Comparison of ENCODE assay signal across 1 cellular context in the genomic region with DNA sequence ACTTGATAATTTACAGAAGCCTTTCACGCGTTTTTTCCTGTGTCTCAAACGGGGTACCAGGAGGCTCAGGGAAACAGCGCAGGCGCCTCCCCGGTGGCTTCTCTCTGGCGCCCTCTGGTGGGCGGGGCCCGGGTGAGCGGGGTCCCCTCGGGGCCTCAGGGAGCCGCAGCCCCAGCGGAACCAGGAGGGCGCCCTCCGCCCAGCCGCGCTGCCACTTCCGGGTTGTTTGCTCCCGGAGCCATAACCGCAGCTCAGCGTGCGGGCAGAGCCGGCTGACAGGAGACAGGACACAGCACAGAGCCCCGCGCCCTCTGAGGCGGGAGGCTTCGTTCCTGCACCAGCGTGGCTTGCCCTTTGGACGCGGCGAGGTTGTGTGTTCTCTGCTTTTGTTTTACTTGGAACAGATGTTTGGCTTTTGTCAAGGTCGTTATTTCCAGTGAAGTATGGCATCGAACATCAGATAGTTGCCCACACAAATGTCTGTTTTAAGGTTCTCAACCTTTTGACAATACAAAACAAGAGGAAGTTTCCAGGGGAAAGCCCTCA.
TF ChIP-seq lines count a peak whose summit lies in the region.

No MANE protein-coding gene starts in this region.

TF ChIP-seq in HepG2, 621 proteins besides CTCF, POLR2A, EP300 and RAD21 (continued from another document and continues in another):
- TF ChIP-seq HNRNPK (IDR thresholded peaks at IDR 0.05; ENCODE audit: low read depth, low read length, poor library complexity, severe bottlenecking) (no peak), SPEN (CRISPR knock-in tag; IDR thresholded peaks at IDR 0.05; ENCODE audit: low read depth) (peak; percentile 49; the same call in 1 of the 2 replicates), HOXA5 (CRISPR knock-in tag; IDR thresholded peaks at IDR 0.05) (peak; percentile 66; the same call in 1 of the 2 replicates), MYNN (CRISPR knock-in tag; IDR thresholded peaks at IDR 0.05; ENCODE audit: low read depth) (no peak), ZNF292 (CRISPR knock-in tag; IDR thresholded peaks at IDR 0.05; ENCODE audit: borderline replicate concordance, low read depth) (no peak; the same call in 1 of the 2 replicates), BORCS8-MEF2B (CRISPR knock-in tag; IDR thresholded peaks at IDR 0.05) (peak; percentile 71; the same call in 1 of the 2 replicates), ZNF652 (CRISPR knock-in tag; IDR thresholded peaks at IDR 0.05; ENCODE audit: borderline replicate concordance, low read depth) (no peak), CREB1 (IDR thresholded peaks at IDR 0.05) (0 out of 2 replicates have a peak, but pooled peaks have one; percentile 33), CREB1 (CRISPR knock-in tag; IDR thresholded peaks at IDR 0.05) (no peak), ZEB1 (IDR thresholded peaks at IDR 0.05; ENCODE audit: insufficient replicate concordance, low read depth) (no peak), NFRKB (IDR thresholded peaks at IDR 0.05) (no peak), ZSCAN9 (CRISPR knock-in tag; IDR thresholded peaks at IDR 0.05; ENCODE audit: borderline replicate concordance) (peak; percentile 66), ZNF569 (CRISPR knock-in tag; IDR thresholded peaks at IDR 0.05; ENCODE audit: borderline replicate concordance) (0 out of 2 replicates have a peak, but pooled peaks have one; percentile 59), SMAD3 (CRISPR knock-in tag; IDR thresholded peaks at IDR 0.05) (no peak; the same call in 1 of the 2 replicates), ZNF713 (CRISPR knock-in tag; IDR thresholded peaks at IDR 0.05) (no peak), ESRRA (CRISPR knock-in tag; IDR thresholded peaks at IDR 0.05; ENCODE audit: low read depth) (peak; percentile 47; the same call in 1 of the 2 replicates), ZNF10 (CRISPR knock-in tag; IDR thresholded peaks at IDR 0.05; ENCODE audit: borderline replicate concordance, low read depth) (no peak), SMAD9 (CRISPR knock-in tag; IDR thresholded peaks at IDR 0.05) (no peak; the same call in 1 of the 2 replicates), MTA3 (CRISPR knock-in tag; IDR thresholded peaks at IDR 0.05) (no peak), SCMH1 (CRISPR knock-in tag; IDR thresholded peaks at IDR 0.05; ENCODE audit: borderline replicate concordance) (no peak), PTBP1 (IDR thresholded peaks at IDR 0.05; ENCODE audit: low read depth, low read length, poor library complexity, severe bottlenecking) (no peak), SP4 (CRISPR knock-in tag; IDR thresholded peaks at IDR 0.05) (peak; percentile 35; the same call in 1 of the 2 replicates)
- TF ChIP-seq, protein P1, sequence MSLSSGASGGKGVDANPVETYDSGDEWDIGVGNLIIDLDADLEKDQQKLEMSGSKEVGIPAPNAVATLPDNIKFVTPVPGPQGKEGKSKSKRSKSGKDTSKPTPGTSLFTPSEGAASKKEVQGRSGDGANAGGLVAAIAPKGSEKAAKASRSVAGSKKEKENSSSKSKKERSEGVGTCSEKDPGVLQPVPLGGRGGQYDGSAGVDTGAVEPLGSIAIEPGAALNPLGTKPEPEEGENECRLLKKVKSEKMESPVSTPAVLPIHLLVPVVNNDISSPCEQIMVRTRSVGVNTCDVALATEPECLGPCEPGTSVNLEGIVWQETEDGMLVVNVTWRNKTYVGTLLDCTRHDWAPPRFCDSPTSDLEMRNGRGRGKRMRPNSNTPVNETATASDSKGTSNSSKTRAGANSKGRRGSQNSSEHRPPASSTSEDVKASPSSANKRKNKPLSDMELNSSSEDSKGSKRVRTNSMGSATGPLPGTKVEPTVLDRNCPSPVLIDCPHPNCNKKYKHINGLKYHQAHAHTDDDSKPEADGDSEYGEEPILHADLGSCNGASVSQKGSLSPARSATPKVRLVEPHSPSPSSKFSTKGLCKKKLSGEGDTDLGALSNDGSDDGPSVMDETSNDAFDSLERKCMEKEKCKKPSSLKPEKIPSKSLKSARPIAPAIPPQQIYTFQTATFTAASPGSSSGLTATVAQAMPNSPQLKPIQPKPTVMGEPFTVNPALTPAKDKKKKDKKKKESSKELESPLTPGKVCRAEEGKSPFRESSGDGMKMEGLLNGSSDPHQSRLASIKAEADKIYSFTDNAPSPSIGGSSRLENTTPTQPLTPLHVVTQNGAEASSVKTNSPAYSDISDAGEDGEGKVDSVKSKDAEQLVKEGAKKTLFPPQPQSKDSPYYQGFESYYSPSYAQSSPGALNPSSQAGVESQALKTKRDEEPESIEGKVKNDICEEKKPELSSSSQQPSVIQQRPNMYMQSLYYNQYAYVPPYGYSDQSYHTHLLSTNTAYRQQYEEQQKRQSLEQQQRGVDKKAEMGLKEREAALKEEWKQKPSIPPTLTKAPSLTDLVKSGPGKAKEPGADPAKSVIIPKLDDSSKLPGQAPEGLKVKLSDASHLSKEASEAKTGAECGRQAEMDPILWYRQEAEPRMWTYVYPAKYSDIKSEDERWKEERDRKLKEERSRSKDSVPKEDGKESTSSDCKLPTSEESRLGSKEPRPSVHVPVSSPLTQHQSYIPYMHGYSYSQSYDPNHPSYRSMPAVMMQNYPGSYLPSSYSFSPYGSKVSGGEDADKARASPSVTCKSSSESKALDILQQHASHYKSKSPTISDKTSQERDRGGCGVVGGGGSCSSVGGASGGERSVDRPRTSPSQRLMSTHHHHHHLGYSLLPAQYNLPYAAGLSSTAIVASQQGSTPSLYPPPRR (CRISPR knock-in tag; IDR thresholded peaks at IDR 0.05; ENCODE audit: borderline replicate concordance): no peak
- TF ChIP-seq, protein P2, sequence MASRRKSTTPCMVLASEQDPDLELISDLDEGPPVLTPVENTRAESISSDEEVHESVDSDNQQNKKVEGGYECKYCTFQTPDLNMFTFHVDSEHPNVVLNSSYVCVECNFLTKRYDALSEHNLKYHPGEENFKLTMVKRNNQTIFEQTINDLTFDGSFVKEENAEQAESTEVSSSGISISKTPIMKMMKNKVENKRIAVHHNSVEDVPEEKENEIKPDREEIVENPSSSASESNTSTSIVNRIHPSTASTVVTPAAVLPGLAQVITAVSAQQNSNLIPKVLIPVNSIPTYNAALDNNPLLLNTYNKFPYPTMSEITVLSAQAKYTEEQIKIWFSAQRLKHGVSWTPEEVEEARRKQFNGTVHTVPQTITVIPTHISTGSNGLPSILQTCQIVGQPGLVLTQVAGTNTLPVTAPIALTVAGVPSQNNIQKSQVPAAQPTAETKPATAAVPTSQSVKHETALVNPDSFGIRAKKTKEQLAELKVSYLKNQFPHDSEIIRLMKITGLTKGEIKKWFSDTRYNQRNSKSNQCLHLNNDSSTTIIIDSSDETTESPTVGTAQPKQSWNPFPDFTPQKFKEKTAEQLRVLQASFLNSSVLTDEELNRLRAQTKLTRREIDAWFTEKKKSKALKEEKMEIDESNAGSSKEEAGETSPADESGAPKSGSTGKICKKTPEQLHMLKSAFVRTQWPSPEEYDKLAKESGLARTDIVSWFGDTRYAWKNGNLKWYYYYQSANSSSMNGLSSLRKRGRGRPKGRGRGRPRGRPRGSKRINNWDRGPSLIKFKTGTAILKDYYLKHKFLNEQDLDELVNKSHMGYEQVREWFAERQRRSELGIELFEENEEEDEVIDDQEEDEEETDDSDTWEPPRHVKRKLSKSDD (CRISPR knock-in tag; IDR thresholded peaks at IDR 0.05; ENCODE audit: low read depth): no peak
- TF ChIP-seq, protein P3, sequence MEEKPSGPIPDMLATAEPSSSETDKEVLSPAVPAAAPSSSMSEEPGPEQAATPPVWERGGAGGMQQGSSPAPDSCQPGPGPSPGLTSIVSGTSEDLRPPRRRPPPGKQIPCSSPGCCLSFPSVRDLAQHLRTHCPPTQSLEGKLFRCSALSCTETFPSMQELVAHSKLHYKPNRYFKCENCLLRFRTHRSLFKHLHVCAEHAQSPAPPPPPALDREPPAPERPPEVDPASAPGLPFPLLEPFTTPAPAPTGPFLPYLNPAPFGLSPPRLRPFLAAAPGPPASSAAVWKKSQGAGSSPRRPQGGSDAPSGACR (CRISPR knock-in tag; IDR thresholded peaks at IDR 0.05): no peak
- TF ChIP-seq, protein P4, sequence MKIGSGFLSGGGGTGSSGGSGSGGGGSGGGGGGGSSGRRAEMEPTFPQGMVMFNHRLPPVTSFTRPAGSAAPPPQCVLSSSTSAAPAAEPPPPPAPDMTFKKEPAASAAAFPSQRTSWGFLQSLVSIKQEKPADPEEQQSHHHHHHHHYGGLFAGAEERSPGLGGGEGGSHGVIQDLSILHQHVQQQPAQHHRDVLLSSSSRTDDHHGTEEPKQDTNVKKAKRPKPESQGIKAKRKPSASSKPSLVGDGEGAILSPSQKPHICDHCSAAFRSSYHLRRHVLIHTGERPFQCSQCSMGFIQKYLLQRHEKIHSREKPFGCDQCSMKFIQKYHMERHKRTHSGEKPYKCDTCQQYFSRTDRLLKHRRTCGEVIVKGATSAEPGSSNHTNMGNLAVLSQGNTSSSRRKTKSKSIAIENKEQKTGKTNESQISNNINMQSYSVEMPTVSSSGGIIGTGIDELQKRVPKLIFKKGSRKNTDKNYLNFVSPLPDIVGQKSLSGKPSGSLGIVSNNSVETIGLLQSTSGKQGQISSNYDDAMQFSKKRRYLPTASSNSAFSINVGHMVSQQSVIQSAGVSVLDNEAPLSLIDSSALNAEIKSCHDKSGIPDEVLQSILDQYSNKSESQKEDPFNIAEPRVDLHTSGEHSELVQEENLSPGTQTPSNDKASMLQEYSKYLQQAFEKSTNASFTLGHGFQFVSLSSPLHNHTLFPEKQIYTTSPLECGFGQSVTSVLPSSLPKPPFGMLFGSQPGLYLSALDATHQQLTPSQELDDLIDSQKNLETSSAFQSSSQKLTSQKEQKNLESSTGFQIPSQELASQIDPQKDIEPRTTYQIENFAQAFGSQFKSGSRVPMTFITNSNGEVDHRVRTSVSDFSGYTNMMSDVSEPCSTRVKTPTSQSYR (CRISPR knock-in tag; IDR thresholded peaks at IDR 0.05; ENCODE audit: borderline replicate concordance): no peak
- TF ChIP-seq, protein P5, sequence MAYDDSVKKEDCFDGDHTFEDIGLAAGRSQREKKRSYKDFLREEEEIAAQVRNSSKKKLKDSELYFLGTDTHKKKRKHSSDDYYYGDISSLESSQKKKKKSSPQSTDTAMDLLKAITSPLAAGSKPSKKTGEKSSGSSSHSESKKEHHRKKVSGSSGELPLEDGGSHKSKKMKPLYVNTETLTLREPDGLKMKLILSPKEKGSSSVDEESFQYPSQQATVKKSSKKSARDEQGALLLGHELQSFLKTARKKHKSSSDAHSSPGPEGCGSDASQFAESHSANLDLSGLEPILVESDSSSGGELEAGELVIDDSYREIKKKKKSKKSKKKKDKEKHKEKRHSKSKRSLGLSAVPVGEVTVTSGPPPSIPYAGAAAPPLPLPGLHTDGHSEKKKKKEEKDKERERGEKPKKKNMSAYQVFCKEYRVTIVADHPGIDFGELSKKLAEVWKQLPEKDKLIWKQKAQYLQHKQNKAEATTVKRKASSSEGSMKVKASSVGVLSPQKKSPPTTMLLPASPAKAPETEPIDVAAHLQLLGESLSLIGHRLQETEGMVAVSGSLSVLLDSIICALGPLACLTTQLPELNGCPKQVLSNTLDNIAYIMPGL (CRISPR knock-in tag; IDR thresholded peaks at IDR 0.05; ENCODE audit: borderline replicate concordance in 1 of 2, low read depth in 1 of 2): peak; percentile 63 to 74; a peak in 3 of 4 replicates
- TF ChIP-seq, protein P6, sequence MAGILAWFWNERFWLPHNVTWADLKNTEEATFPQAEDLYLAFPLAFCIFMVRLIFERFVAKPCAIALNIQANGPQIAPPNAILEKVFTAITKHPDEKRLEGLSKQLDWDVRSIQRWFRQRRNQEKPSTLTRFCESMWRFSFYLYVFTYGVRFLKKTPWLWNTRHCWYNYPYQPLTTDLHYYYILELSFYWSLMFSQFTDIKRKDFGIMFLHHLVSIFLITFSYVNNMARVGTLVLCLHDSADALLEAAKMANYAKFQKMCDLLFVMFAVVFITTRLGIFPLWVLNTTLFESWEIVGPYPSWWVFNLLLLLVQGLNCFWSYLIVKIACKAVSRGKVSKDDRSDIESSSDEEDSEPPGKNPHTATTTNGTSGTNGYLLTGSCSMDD (CRISPR knock-in tag; IDR thresholded peaks at IDR 0.05): no peak
- TF ChIP-seq, protein P7, sequence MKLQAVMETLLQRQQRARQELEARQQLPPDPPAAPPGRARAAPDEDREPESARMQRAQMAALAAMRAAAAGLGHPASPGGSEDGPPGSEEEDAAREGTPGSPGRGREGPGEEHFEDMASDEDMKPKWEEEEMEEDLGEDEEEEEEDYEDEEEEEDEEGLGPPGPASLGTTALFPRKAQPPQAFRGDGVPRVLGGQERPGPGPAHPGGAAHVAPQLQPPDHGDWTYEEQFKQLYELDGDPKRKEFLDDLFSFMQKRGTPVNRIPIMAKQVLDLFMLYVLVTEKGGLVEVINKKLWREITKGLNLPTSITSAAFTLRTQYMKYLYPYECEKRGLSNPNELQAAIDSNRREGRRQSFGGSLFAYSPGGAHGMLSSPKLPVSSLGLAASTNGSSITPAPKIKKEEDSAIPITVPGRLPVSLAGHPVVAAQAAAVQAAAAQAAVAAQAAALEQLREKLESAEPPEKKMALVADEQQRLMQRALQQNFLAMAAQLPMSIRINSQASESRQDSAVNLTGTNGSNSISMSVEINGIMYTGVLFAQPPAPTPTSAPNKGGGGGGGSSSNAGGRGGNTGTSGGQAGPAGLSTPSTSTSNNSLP (IDR thresholded peaks at IDR 0.05; ENCODE audit: low read depth, low read length): no peak
- TF ChIP-seq, protein P8, sequence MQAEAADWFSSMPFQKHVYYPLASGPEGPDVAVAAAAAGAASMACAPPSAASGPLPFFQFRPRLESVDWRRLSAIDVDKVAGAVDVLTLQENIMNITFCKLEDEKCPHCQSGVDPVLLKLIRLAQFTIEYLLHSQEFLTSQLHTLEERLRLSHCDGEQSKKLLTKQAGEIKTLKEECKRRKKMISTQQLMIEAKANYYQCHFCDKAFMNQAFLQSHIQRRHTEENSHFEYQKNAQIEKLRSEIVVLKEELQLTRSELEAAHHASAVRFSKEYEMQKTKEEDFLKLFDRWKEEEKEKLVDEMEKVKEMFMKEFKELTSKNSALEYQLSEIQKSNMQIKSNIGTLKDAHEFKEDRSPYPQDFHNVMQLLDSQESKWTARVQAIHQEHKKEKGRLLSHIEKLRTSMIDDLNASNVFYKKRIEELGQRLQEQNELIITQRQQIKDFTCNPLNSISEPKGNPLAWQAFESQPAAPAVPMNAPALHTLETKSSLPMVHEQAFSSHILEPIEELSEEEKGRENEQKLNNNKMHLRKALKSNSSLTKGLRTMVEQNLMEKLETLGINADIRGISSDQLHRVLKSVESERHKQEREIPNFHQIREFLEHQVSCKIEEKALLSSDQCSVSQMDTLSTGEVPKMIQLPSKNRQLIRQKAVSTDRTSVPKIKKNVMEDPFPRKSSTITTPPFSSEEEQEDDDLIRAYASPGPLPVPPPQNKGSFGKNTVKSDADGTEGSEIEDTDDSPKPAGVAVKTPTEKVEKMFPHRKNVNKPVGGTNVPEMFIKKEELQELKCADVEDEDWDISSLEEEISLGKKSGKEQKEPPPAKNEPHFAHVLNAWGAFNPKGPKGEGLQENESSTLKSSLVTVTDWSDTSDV (CRISPR knock-in tag; IDR thresholded peaks at IDR 0.05): no peak
- TF ChIP-seq, protein P9, sequence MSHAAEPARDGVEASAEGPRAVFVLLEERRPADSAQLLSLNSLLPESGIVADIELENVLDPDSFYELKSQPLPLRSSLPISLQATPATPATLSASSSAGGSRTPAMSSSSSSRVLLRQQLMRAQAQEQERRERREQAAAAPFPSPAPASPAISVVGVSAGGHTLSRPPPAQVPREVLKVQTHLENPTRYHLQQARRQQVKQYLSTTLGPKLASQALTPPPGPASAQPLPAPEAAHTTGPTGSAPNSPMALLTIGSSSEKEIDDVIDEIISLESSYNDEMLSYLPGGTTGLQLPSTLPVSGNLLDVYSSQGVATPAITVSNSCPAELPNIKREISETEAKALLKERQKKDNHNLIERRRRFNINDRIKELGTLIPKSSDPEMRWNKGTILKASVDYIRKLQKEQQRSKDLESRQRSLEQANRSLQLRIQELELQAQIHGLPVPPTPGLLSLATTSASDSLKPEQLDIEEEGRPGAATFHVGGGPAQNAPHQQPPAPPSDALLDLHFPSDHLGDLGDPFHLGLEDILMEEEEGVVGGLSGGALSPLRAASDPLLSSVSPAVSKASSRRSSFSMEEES (CRISPR knock-in tag; IDR thresholded peaks at IDR 0.05): no peak
- TF ChIP-seq, protein P10, sequence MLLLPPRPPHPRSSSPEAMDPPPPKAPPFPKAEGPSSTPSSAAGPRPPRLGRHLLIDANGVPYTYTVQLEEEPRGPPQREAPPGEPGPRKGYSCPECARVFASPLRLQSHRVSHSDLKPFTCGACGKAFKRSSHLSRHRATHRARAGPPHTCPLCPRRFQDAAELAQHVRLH (CRISPR knock-in tag; IDR thresholded peaks at IDR 0.05; ENCODE audit: borderline replicate concordance, low read depth): peak; percentile 50; the same call in 1 of the 2 replicates
